ENCODE assay signal across 19 cellular contexts in genomic region chr9:115305543-115305942, GRCh38.
DNase-seq lines count a peak whose midpoint lies in the region; ATAC-seq and TF ChIP-seq lines count a peak whose summit lies in the region.
"Had no signal": no experiment of that assay in that cellular context is flagged by ENCODE, and none has a peak within 500 bp of the region (broad histone marks: within the 10 kb centered on the region; RNA-seq: fewer than 3 reads in every experiment).

No MANE protein-coding gene starts in this region.

- 16% methylated on average over 3 of the region's 3 CpGs for WGBS in mammary epithelial cell (ENCODE audit: low coverage, missing lambda C conversion rate)
- 0% methylated on average over 1 of the region's 3 CpGs for WGBS in mesenchymal stem cell

- H2BK5ac ChIP-seq in mesenchymal stem cell (ENCODE audit: low read depth, low read length, poor library complexity, severe bottlenecking) = no peak overlapping the region

- H3K9ac ChIP-seq in mammary epithelial cell (ENCODE audit: insufficient read depth, low read length) (peak overlapping the region; percentile 24), mesenchymal stem cell (ENCODE audit: low read length) (no peak overlapping the region)

- no peaks in the 10 kb centered on the region for H3K4me1 Mint-ChIP-seq in MCF 10A (ENCODE audit: insufficient read depth, unreplicated experiment)
- no peaks in the 10 kb centered on the region for H3K4me1 Mint-ChIP-seq in immature natural killer cell
- H3K4me1 Mint-ChIP-seq: CD14-positive monocyte had no signal

- dilution Hi-C loops in mammary epithelial cell (cut with HindIII; ENCODE audit: low sequenced_read_pairs) = no loop called here

- H2AK5ac ChIP-seq in mesenchymal stem cell (ENCODE audit: low read length, severe bottlenecking) = no peak overlapping the region

- DNase-seq in mammary epithelial cell (peak; percentile 60), MCF 10A (ENCODE audit: unreplicated experiment) (no peak), epithelial cell of prostate (ENCODE audit: low read depth, low spot score) (peak; percentile 54), mesenchymal stem cell (peak; percentile 46), MG63 (no peak), immature natural killer cell (no peak)
- no peak for DNase-seq in activated CD8-positive, alpha-beta memory T cell treated with anti-CD3 and anti-CD28 coated beads for 24 hours
- DNase-seq: AML-193, GDM1, Kasumi-1, MM.1S, NCI-H1048, NCI-H1417 treated with DMSO at 0.1 percent for 48 hours, NCI-H187, NCI-H446, NCI-H526, OCI-M1 had no signal

- H3K9me3 Mint-ChIP-seq in MCF 10A (ENCODE audit: unreplicated experiment) (no peaks in the 10 kb centered on the region), immature natural killer cell (peaks cover 0 to 4% (median 0%) of the 10 kb centered on the region in 6 donors)

- no peaks in the 10 kb centered on the region for H3K36me3 Mint-ChIP-seq in MCF 10A (ENCODE audit: insufficient read depth, unreplicated experiment)
- H3K36me3 Mint-ChIP-seq in immature natural killer cell = no peaks in the 10 kb centered on the region
- H3K36me3 Mint-ChIP-seq: CD14-positive monocyte had no signal

- no peak overlapping the region for H2BK12ac ChIP-seq in mesenchymal stem cell (ENCODE audit: low read length in 2 of 2)

- H2AFZ ChIP-seq in mammary epithelial cell (ENCODE audit: low read depth, low read length) (peak overlapping the region; percentile 85), mesenchymal stem cell (ENCODE audit: low read depth, low read length) (no peak overlapping the region)

- no peak overlapping the region for H3K4me3 Mint-ChIP-seq in MCF 10A (ENCODE audit: unreplicated experiment)
- no peak overlapping the region for H3K4me3 Mint-ChIP-seq in immature natural killer cell
- H3K4me3 Mint-ChIP-seq: CD14-positive monocyte had no signal

- H3K27me3 ChIP-seq in mammary epithelial cell (ENCODE audit: insufficient read depth, low read length) (no peaks in the 10 kb centered on the region), mesenchymal stem cell (ENCODE audit: control insufficient read depth in 1 of 2, insufficient read depth in 1 of 2, low read length in 2 of 2) (no peaks in the 10 kb centered on the region), MG63 (no peaks in the 10 kb centered on the region)

- H2BK120ac ChIP-seq in mesenchymal stem cell (ENCODE audit: low read depth, low read length) = no peak overlapping the region

- in situ Hi-C loops in mammary epithelial cell (cut with MboI; ENCODE audit: low sequenced_read_pairs in 2 of 2) = no loop called here

- H3K23ac ChIP-seq in mesenchymal stem cell (ENCODE audit: low read length in 2 of 2) = no peak overlapping the region

- H3K18ac ChIP-seq in mesenchymal stem cell (ENCODE audit: low read depth in 1 of 2, low read length in 2 of 2) = no peak overlapping the region

- peak overlapping the region; percentile 65 for H3K4me2 ChIP-seq in mammary epithelial cell (ENCODE audit: insufficient read depth, low read depth, low read length)
- H3K4me2 ChIP-seq in mesenchymal stem cell (ENCODE audit: low read length, poor library complexity, severe bottlenecking) = no peak overlapping the region

- peaks cover 13% of the 10 kb centered on the region for H3K4me1 ChIP-seq in mammary epithelial cell (ENCODE audit: insufficient read depth, low read length)
- H3K4me1 ChIP-seq in mesenchymal stem cell (ENCODE audit: control insufficient read depth, insufficient read depth, low read depth, low read length) = peaks cover 2% of the 10 kb centered on the region

- ATAC-seq in HG03378 (IDR thresholded peaks at IDR 0.05; ENCODE audit: unreplicated experiment) = no peak

- no peaks in the 10 kb centered on the region for H3K79me1 ChIP-seq in mesenchymal stem cell (replicated peaks; ENCODE audit: low read length, poor library complexity, severe bottlenecking)

- no peak overlapping the region for H3K4me3 ChIP-seq in mammary epithelial cell (replicated peaks in 1 of 3; ENCODE audit: insufficient read depth in 1 of 3, low read depth in 2 of 3, low read length in 3 of 3)
- no peak overlapping the region for H3K4me3 ChIP-seq in mesenchymal stem cell (ENCODE audit: insufficient read depth in 1 of 2, low read depth in 1 of 2, low read length in 2 of 2)
- H3K4me3 ChIP-seq in MG63 = no peak overlapping the region

- TF ChIP-seq CTCF in mammary epithelial cell (conservative IDR thresholded peaks at IDR 0.05 in 1 of 2, IDR thresholded peaks at IDR 0.05 in 1 of 2; ENCODE audit: extremely low read depth in 1 of 2, insufficient read depth in 1 of 2, low read depth in 1 of 2, low read length in 2 of 2) = no peak
- no peak for TF ChIP-seq CTCF in MCF 10A (IDR thresholded peaks at IDR 0.05; ENCODE audit: unreplicated experiment)

- no peak overlapping the region for H2BK15ac ChIP-seq in mesenchymal stem cell (ENCODE audit: low read depth, poor library complexity, severe bottlenecking)

- BruUV-seq in mammary epithelial cell (replicated peaks; lab: Mats Ljungman, UMichigan) (no TSS peak), MCF 10A (replicated peaks; lab: Mats Ljungman, UMichigan) (no TSS peak)

- CTCF ChIA-PET in mammary epithelial cell (lab: Charles Lee; ENCODE audit: low non-redundant PET) (no interaction called here), MCF 10A (lab: Yijun Ruan, JAX) (interaction anchor here (0.6 kb wide), 1 partner anchor 1532 kb away, joined by 3 read pairs; no protein-coding TSS in a partner anchor)

- no peak overlapping the region for H4K91ac ChIP-seq in mesenchymal stem cell (ENCODE audit: low read length)

- H3K27ac ChIP-seq in mammary epithelial cell (ENCODE audit: insufficient read depth, low read depth, low read length) = no peak overlapping the region
- peak overlapping the region; percentile 13 for H3K27ac ChIP-seq in epithelial cell of prostate
- no peak overlapping the region for H3K27ac ChIP-seq in mesenchymal stem cell (ENCODE audit: low read length, poor library complexity, severe bottlenecking)

- H3K9me3 ChIP-seq in mammary epithelial cell (replicated peaks; ENCODE audit: insufficient read depth, low read length) (no peaks in the 10 kb centered on the region), mesenchymal stem cell (ENCODE audit: control insufficient read depth, low read length) (no peaks in the 10 kb centered on the region), MG63 (no peaks in the 10 kb centered on the region)

- no peak overlapping the region for H3K14ac ChIP-seq in mesenchymal stem cell (ENCODE audit: low read length in 2 of 2)

- H4K8ac ChIP-seq in mesenchymal stem cell (ENCODE audit: low read length) = no peak overlapping the region

- no peaks in the 10 kb centered on the region for H3K79me2 ChIP-seq in mammary epithelial cell (ENCODE audit: insufficient read depth, low read length)

- H3K27ac Mint-ChIP-seq in MCF 10A (ENCODE audit: low read depth, unreplicated experiment) = no peak overlapping the region
- no peak overlapping the region for H3K27ac Mint-ChIP-seq in immature natural killer cell
- H3K27ac Mint-ChIP-seq: CD14-positive monocyte had no signal

- H4K20me1 ChIP-seq in mammary epithelial cell (ENCODE audit: insufficient read depth, low read length) = no peaks in the 10 kb centered on the region

- H3K36me3 ChIP-seq in mammary epithelial cell (ENCODE audit: insufficient read depth, low read length) (no peaks in the 10 kb centered on the region), mesenchymal stem cell (ENCODE audit: control insufficient read depth in 1 of 2, insufficient read depth in 2 of 2, low read depth in 1 of 2, low read length in 2 of 2) (no peaks in the 10 kb centered on the region), MG63 (no peaks in the 10 kb centered on the region)

- H3K4ac ChIP-seq in mesenchymal stem cell (ENCODE audit: low read depth in 1 of 2, low read length in 2 of 2) = no peak overlapping the region

- POLR2A ChIA-PET in MCF 10A (lab: Yijun Ruan, JAX) = interaction anchor here (0.9 to 1.1 kb wide), 2 partner anchors 9 to 11 kb away, joined by 3 to 4 read pairs; no protein-coding TSS in a partner anchor

- H3K27me3 Mint-ChIP-seq in MCF 10A (ENCODE audit: insufficient read depth, unreplicated experiment) = no peaks in the 10 kb centered on the region
- peaks cover 0 to 3% (median 3%) of the 10 kb centered on the region in 3 donors for H3K27me3 Mint-ChIP-seq in immature natural killer cell (ENCODE audit: low read depth in 3 of 3)

- intact Hi-C loops in mammary epithelial cell (cut with micrococcal nuclease) = no loop called here
- intact Hi-C loops in MCF 10A (cut with micrococcal nuclease) = no loop called here

Comparison
In these comparisons a context has a peak if more than half of its experiments do, and no peak if none do; other contexts are left out.
1. DNase-seq: peak in mammary epithelial cell (single experiment), epithelial cell of prostate (single experiment) and mesenchymal stem cell (single experiment); none in MCF 10A (single experiment), MG63 (single experiment), immature natural killer cell (0 of 3) and activated CD8-positive, alpha-beta memory T cell treated with anti-CD3 and anti-CD28 coated beads for 24 hours (single experiment).